In genomic region chr3:159323848-159324247, GRCh38 we compare ENCODE assay signal across 25 cellular contexts.
"Had no signal": no experiment of that assay in that cellular context is flagged by ENCODE, and none has a peak within 500 bp of the region (broad histone marks: within the 10 kb centered on the region; RNA-seq: fewer than 3 reads in every experiment).

No MANE protein-coding gene starts in this region.

- H3K27ac ChIP-seq: colonic mucosa, esophagus muscularis mucosa, foreskin keratinocyte, gastroesophageal sphincter, heart left ventricle, hepatocyte, lower lobe of right lung had no signal

- H3K4me1 ChIP-seq: colonic mucosa, esophagus muscularis mucosa, foreskin keratinocyte, gastroesophageal sphincter, heart left ventricle, lower lobe of right lung had no signal

- ATAC-seq: effector memory CD8-positive, alpha-beta T cell; foreskin keratinocyte; gastroesophageal sphincter; heart left ventricle; left colon; left lobe of liver; left ventricle myocardium superior; lower lobe of right lung; mucosa of descending colon had no signal

- H3K27me3 ChIP-seq: colonic mucosa, esophagus muscularis mucosa, foreskin keratinocyte, gastroesophageal sphincter, heart left ventricle, hepatocyte had no signal

- H3K4me2 ChIP-seq: hepatocyte had no signal

- H3K4me3 Mint-ChIP-seq: dendritic cell treated with granulocyte-macrophage colony-stimulating factor and Interleukin-4, amounts not matched to agents 40 ng/mL and 50 ng/mL, for 4 days; effector memory CD8-positive, alpha-beta T cell; endodermal cell; immature natural killer cell; mesothelial cell of epicardium; naive B cell had no signal

- H2AFZ ChIP-seq: hepatocyte had no signal

- FAIRE-seq: endometrium had no signal

- H3K9me3 ChIP-seq: colonic mucosa, esophagus muscularis mucosa, gastroesophageal sphincter, heart left ventricle, lower lobe of right lung, mucosa of descending colon had no signal

- H3K4me3 ChIP-seq: colonic mucosa, esophagus muscularis mucosa, gastroesophageal sphincter, heart left ventricle, hepatocyte, lower lobe of right lung, mucosa of descending colon had no signal

- H3K27me3 Mint-ChIP-seq: dendritic cell treated with granulocyte-macrophage colony-stimulating factor and Interleukin-4, amounts not matched to agents 40 ng/mL and 50 ng/mL, for 4 days; effector memory CD8-positive, alpha-beta T cell; naive B cell had no signal

- DNase-seq: colonic mucosa; cortex of kidney; effector CD8-positive, alpha-beta T cell; effector memory CD8-positive, alpha-beta T cell; endodermal cell; foreskin keratinocyte; heart left ventricle; hypothalamus; immature natural killer cell; islet precursor cell; kidney; kidney glomerular epithelial cell; left colon; left ventricle myocardium superior; lower lobe of right lung; mesenchymal stem cell; mucosa of descending colon; naive B cell had no signal

- H3K79me2 ChIP-seq: hepatocyte had no signal

- H3K4me1 Mint-ChIP-seq: endodermal cell, immature natural killer cell, mesothelial cell of epicardium, naive B cell had no signal

- H3K36me3 ChIP-seq: colonic mucosa, esophagus muscularis mucosa, gastroesophageal sphincter, heart left ventricle, lower lobe of right lung had no signal

- H3K9me3 Mint-ChIP-seq: dendritic cell treated with granulocyte-macrophage colony-stimulating factor and Interleukin-4, amounts not matched to agents 40 ng/mL and 50 ng/mL, for 4 days; endodermal cell had no signal

- H3K27ac Mint-ChIP-seq: dendritic cell treated with granulocyte-macrophage colony-stimulating factor and Interleukin-4, amounts not matched to agents 40 ng/mL and 50 ng/mL, for 4 days; effector memory CD8-positive, alpha-beta T cell; endodermal cell; immature natural killer cell; mesothelial cell of epicardium; naive B cell had no signal

- H3K36me3 Mint-ChIP-seq: immature natural killer cell, mesothelial cell of epicardium, naive B cell had no signal
